17 cellular contexts compared by ENCODE assay signal in the genomic region with DNA sequence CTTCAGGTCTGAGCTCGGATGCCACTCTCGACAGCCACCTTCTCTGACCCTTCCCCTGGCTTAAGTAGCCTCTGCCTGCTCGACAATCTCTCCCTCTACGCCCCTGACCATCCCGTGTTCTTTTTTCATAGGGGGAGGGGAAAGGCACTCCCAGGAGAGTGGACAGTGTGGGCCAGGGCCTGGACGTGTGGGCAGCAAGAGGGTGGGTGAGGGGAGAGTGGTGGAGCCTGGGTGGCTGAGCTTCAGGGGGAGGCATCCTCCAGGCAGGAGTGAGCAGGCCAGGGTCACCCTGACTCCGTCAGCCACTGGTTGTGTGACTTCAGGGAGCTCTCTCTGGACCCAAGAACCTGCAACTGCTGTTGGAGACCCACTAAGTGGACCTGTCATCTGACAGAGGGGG.
DNase-seq lines count a peak whose midpoint lies in the region; ATAC-seq, FAIRE-seq and TF ChIP-seq lines count a peak whose summit lies in the region.
"Had no signal": no experiment of that assay in that cellular context is flagged by ENCODE, and none has a peak within 500 bp of the region (broad histone marks: within the 10 kb centered on the region; RNA-seq: fewer than 3 reads in every experiment).

No MANE protein-coding gene starts in this region.

- H3K4ac ChIP-seq in H1 (replicated peaks; ENCODE audit: insufficient read length, low read depth, low read length), result no peak overlapping the region

- FAIRE-seq in H1 (lab: Jason Lieb, UNC), result no peak
- FAIRE-seq: D721Med, G401.6, GM12892, urothelium cell line had no signal

- H4K5ac ChIP-seq in H1 (ENCODE audit: insufficient read length, low read depth, low read length), result no peak overlapping the region

- no peaks in the 10 kb centered on the region for H3K23me2 ChIP-seq in H1 (ENCODE audit: low read depth, low read length)

- no peak overlapping the region for H2BK15ac ChIP-seq in H1 (ENCODE audit: low read length)

- no peaks in the 10 kb centered on the region for H3K36me3 ChIP-seq in H1 (ENCODE audit: control insufficient read depth in 2 of 4, insufficient read depth in 4 of 4, low read length in 3 of 4)
- H3K36me3 ChIP-seq in psoas muscle (ENCODE audit: insufficient read depth in 1 of 2, low read depth in 1 of 2), result no peaks in the 10 kb centered on the region
- no peaks in the 10 kb centered on the region for H3K36me3 ChIP-seq in PC-3 (ENCODE audit: low read depth, low read length)

- no peak overlapping the region for H3K4me3 Mint-ChIP-seq in stimulated activated naive CD8-positive, alpha-beta T cell treated with anti-CD3 and anti-CD28 coated beads, Interleukin-15, Interleukin-2, amounts not matched to agents 100 ng/mL and 50 ng/mL, for 24 hours

- H4K8ac ChIP-seq in H1 (ENCODE audit: extremely low read depth, insufficient read depth, low read length), result no peak overlapping the region

- 82% methylated on average over 7 of the region's 7 CpGs; no CpG with 5 or more reads in 1 of the 2 experiments for WGBS in H1 (ENCODE audit: extremely low coverage in 1 of 2, insufficient coverage in 1 of 2, insufficient read length in 1 of 2, insufficient replicate concordance in 2 of 2, low coverage in 1 of 2, low lambda C conversion rate in 2 of 2, missing lambda C conversion rate in 1 of 2), 2 experiments
- WGBS in psoas muscle, 3 donors, result 72 to 77% (median 73%) methylated on average over 7 of the region's 7 CpGs

- no peak overlapping the region for H3K4me3 ChIP-seq in H1 (ENCODE audit: extremely low read depth in 1 of 4, insufficient read depth in 2 of 4, low read depth in 3 of 4, low read length in 4 of 4)
- H3K4me3 ChIP-seq in psoas muscle, result no peak overlapping the region
- H3K4me3 ChIP-seq in PC-3 (ENCODE audit: low read length), result no peak overlapping the region

- peak overlapping the region; percentile 18 for H3K27ac Mint-ChIP-seq in stimulated activated naive CD8-positive, alpha-beta T cell treated with anti-CD3 and anti-CD28 coated beads, Interleukin-15, Interleukin-2, amounts not matched to agents 100 ng/mL and 50 ng/mL, for 24 hours

- H3K27me3 ChIP-seq in H1 (replicated peaks in 1 of 4; ENCODE audit: control insufficient read depth in 3 of 4, extremely low read depth in 1 of 4, insufficient read depth in 3 of 4, low read length in 3 of 4) (no peaks in the 10 kb centered on the region), psoas muscle (ENCODE audit: insufficient read depth in 3 of 3, low read length in 2 of 3) (no peaks in the 10 kb centered on the region), PC-3 (ENCODE audit: low read length) (no peaks in the 10 kb centered on the region)

- H3K9me3 Mint-ChIP-seq in stimulated activated naive CD8-positive, alpha-beta T cell treated with anti-CD3 and anti-CD28 coated beads, Interleukin-15, Interleukin-2, amounts not matched to agents 100 ng/mL and 50 ng/mL, for 24 hours, result no peaks in the 10 kb centered on the region

- no peak overlapping the region for H3K14ac ChIP-seq in H1 (ENCODE audit: insufficient read length)

- no peak overlapping the region for H3K9ac ChIP-seq in H1 (replicated peaks in 1 of 4; ENCODE audit: extremely low read depth in 1 of 4, low read depth in 3 of 4, low read length in 3 of 4)
- no peak overlapping the region for H3K9ac ChIP-seq in PC-3 (ENCODE audit: low read length)

- no peak overlapping the region for H3K18ac ChIP-seq in H1 (ENCODE audit: extremely low read depth, low read length)

- H3K4me2 ChIP-seq in H1 (ENCODE audit: insufficient read depth in 1 of 2, low read depth in 2 of 2, low read length in 2 of 2) (no peak overlapping the region), PC-3 (ENCODE audit: low read length) (no peak overlapping the region)

- H3K79me1 ChIP-seq in H1 (ENCODE audit: low read depth, low read length), result no peaks in the 10 kb centered on the region

- BruUV-seq in PC-3 (replicated peaks; lab: Mats Ljungman, UMichigan), result no TSS peak

- no peak overlapping the region for H3K56ac ChIP-seq in H1 (replicated peaks; ENCODE audit: insufficient read length, low read depth, low read length)

- TF ChIP-seq RAD21 in H1 (IDR thresholded peaks at IDR 0.05 in 1 of 2, conservative IDR thresholded peaks at IDR 0.05 in 1 of 2; ENCODE audit: low read depth in 2 of 2, low read length in 2 of 2), result no peak

- H2BK12ac ChIP-seq in H1 (ENCODE audit: low read depth, low read length), result no peak overlapping the region

- H2BK20ac ChIP-seq in H1 (ENCODE audit: low read length), result no peak overlapping the region

- peaks cover 7% of the 10 kb centered on the region for H3K27me3 Mint-ChIP-seq in stimulated activated naive CD8-positive, alpha-beta T cell treated with anti-CD3 and anti-CD28 coated beads, Interleukin-15, Interleukin-2, amounts not matched to agents 100 ng/mL and 50 ng/mL, for 24 hours

- no peaks in the 10 kb centered on the region for H3K36me3 Mint-ChIP-seq in stimulated activated naive CD8-positive, alpha-beta T cell treated with anti-CD3 and anti-CD28 coated beads, Interleukin-15, Interleukin-2, amounts not matched to agents 100 ng/mL and 50 ng/mL, for 24 hours (ENCODE audit: low read depth)

- H3K4me1 Mint-ChIP-seq in stimulated activated naive CD8-positive, alpha-beta T cell treated with anti-CD3 and anti-CD28 coated beads, Interleukin-15, Interleukin-2, amounts not matched to agents 100 ng/mL and 50 ng/mL, for 24 hours (ENCODE audit: low read depth), result peaks cover 22% of the 10 kb centered on the region

- CTCF ChIA-PET in H1 (lab: Charles Lee; ENCODE audit: partially characterized antibody), result interaction anchor here (1.0 to 7.4 kb wide), 13 partner anchors 11 to 183 kb away, joined by 3 to 61 read pairs (median 7); no protein-coding TSS in a partner anchor
- CTCF ChIA-PET in PC-3 (lab: Charles Lee), result no interaction called here

- no peaks in the 10 kb centered on the region for H3K9me2 ChIP-seq in PC-3 (replicated peaks; ENCODE audit: low read length)

- H4K91ac ChIP-seq in H1 (replicated peaks; ENCODE audit: insufficient read length, low read length), result no peak overlapping the region

- intact Hi-C loops in psoas muscle (cut with DNase I), result loop anchor here in 1 of 2 donors (5.0 kb wide), 1 partner anchor 179 kb away; no protein-coding TSS in a partner anchor
- intact Hi-C loops in PC-3 (cut with micrococcal nuclease), result no loop called here

- H2BK120ac ChIP-seq in H1 (replicated peaks; ENCODE audit: low read depth, low read length), result no peak overlapping the region

- no peak for DNase-seq in stimulated activated naive CD8-positive, alpha-beta T cell treated with anti-CD3 and anti-CD28 coated beads, Interleukin-15, Interleukin-2, amounts not matched to agents 100 U/mL and 50 U/mL, for 24 hours
- DNase-seq in H1 (ENCODE audit: low read depth in 1 of 2, low spot score in 2 of 2), result no peak
- peak in 1 of 2 donors; percentile 9 for DNase-seq in psoas muscle
- no peak for DNase-seq in AG20443 (ENCODE audit: low spot score)
- no peak for DNase-seq in COR-L47 (lab: John Stamatoyannopoulos, UW)
- DNase-seq in PC-3, result no peak
- no peak for DNase-seq in mesenteric fat pad (ENCODE audit: low spot score)
- DNase-seq: activated gamma-delta T cell treated with Interleukin-2 at 50 U/mL for 16 hours, HCEC 1CT, NCI-H2081, NCI-H526 treated with DMSO at 0.1 percent for 48 hours had no signal

- TF ChIP-seq POLR2A in H1 (IDR thresholded peaks at IDR 0.05; ENCODE audit: control extremely low read depth in 1 of 2, low read depth in 2 of 2, low read length in 2 of 2), result no peak

- no peak overlapping the region for H3K23ac ChIP-seq in H1 (ENCODE audit: insufficient read length)

- H4K20me1 ChIP-seq in H1 (replicated peaks in 1 of 2; ENCODE audit: control insufficient read depth in 1 of 2, insufficient read depth in 2 of 2, low read length in 2 of 2) (no peaks in the 10 kb centered on the region), PC-3 (ENCODE audit: low read length) (no peaks in the 10 kb centered on the region)

- no peaks in the 10 kb centered on the region for H3K79me2 ChIP-seq in H1 (ENCODE audit: control insufficient read depth in 1 of 2, insufficient read depth in 2 of 2, low read length in 2 of 2)
- no peaks in the 10 kb centered on the region for H3K79me2 ChIP-seq in PC-3 (ENCODE audit: low read length)

- H2AK5ac ChIP-seq in H1 (ENCODE audit: low read depth, low read length), result no peak overlapping the region

- TF ChIP-seq CTCF in H1 (IDR thresholded peaks at IDR 0.05; ENCODE audit: control extremely low read depth in 1 of 3, insufficient read depth in 1 of 3, low read depth in 1 of 3, low read length in 3 of 3), result no peak
- TF ChIP-seq CTCF in psoas muscle (IDR thresholded peaks at IDR 0.05), result no peak
- TF ChIP-seq CTCF in PC-3 (conservative IDR thresholded peaks at IDR 0.05; ENCODE audit: low read depth, low read length), result no peak

- H2BK5ac ChIP-seq in H1 (ENCODE audit: low read depth, low read length), result peak overlapping the region; percentile 30; the same call in 1 of the 2 replicates

- POLR2A ChIA-PET in H1 (lab: Charles Lee; ENCODE audit: partially characterized antibody) (interaction anchor here (0.7 to 2.5 kb wide), 3 partner anchors 9 to 92 kb away, joined by 3 to 7 read pairs (median 3); no protein-coding TSS in a partner anchor), PC-3 (lab: Charles Lee; ENCODE audit: unreplicated experiment) (no interaction called here)

- H2AFZ ChIP-seq in H1 (ENCODE audit: low read length) (no peak overlapping the region), PC-3 (ENCODE audit: low read length) (no peak overlapping the region)

- H3K27ac ChIP-seq in H1 (ENCODE audit: low read depth, low read length), result no peak overlapping the region; the same call in 1 of the 2 replicates
- peak overlapping the region; percentile 82 for H3K27ac ChIP-seq in psoas muscle
- no peak overlapping the region for H3K27ac ChIP-seq in PC-3 (ENCODE audit: low read length)

- ATAC-seq in stimulated activated naive CD8-positive, alpha-beta T cell treated with anti-CD3 and anti-CD28 coated beads, Interleukin-15, Interleukin-2, amounts not matched to agents 100 U/mL and 50 U/mL, for 24 hours, result no peak
- no peak for ATAC-seq in psoas muscle
- no peak for ATAC-seq in PC-3
- ATAC-seq: Panc1 had no signal

- H3K9me3 ChIP-seq in H1 (ENCODE audit: insufficient read depth in 2 of 2, low read depth in 1 of 2, low read length in 1 of 2) (no peaks in the 10 kb centered on the region), psoas muscle (no peaks in the 10 kb centered on the region), PC-3 (ENCODE audit: low read length) (no peaks in the 10 kb centered on the region)

- no peaks in the 10 kb centered on the region for H3F3A ChIP-seq in PC-3 (ENCODE audit: low read length, unreplicated experiment)

- peaks cover 0 to 6% (median 2%) of the 10 kb centered on the region in 4 experiments; a peak in 2 of 7 replicates for H3K4me1 ChIP-seq in H1 (replicated peaks in 1 of 4; ENCODE audit: control insufficient read depth in 3 of 4, insufficient read depth in 4 of 4, low read length in 3 of 4)
- H3K4me1 ChIP-seq in psoas muscle, result peaks cover 52% of the 10 kb centered on the region
- peaks cover 23% of the 10 kb centered on the region for H3K4me1 ChIP-seq in PC-3 (ENCODE audit: insufficient read depth, low read length)

- no peak for TF ChIP-seq EP300 in H1 (IDR thresholded peaks at IDR 0.05; ENCODE audit: borderline replicate concordance in 1 of 2, low read depth in 2 of 2, low read length in 2 of 2)

TF ChIP-seq in H1, 55 proteins besides CTCF, POLR2A, EP300 and RAD21 (continues in another document):
- TF ChIP-seq SRF (IDR thresholded peaks at IDR 0.05; ENCODE audit: low read depth, low read length), result no peak
